24 cellular contexts compared by ENCODE assay signal in genomic region chr1:233677690-233678354, GRCh38.
"Had no signal": no experiment of that assay in that cellular context is flagged by ENCODE, and none has a peak within 500 bp of the region (broad histone marks: within the 10 kb centered on the region; RNA-seq: fewer than 3 reads in every experiment).

No MANE protein-coding gene starts in this region.

- H3K4me3 ChIP-seq: body of pancreas, cardiac muscle cell, dorsolateral prefrontal cortex, right lobe of liver, skin epidermis, testis, uterus had no signal

- H3K9me3 ChIP-seq: body of pancreas, right lobe of liver, testis, uterus had no signal

- H3K4me1 Mint-ChIP-seq: activated naive CD8-positive, alpha-beta T cell treated with anti-CD3 and anti-CD28 coated beads, Interleukin-2, amount 10 ng/mL, durations not matched to agents 7 days and 5 days; memory B cell had no signal

- H3K9ac ChIP-seq: parathyroid adenoma had no signal

- ATAC-seq: body of pancreas; effector memory CD8-positive, alpha-beta T cell; right lobe of liver; stimulated activated naive B cell treated with anti-CD40 and anti-IgM and Interleukin-4, amounts not matched to agents 10 μg/mL and 1 μg/mL and 100 μg/mL, for 72 hours had no signal

- H3K9me3 Mint-ChIP-seq: activated CD4-positive, alpha-beta memory T cell treated with anti-CD3 and anti-CD28 coated beads for 36 hours; activated naive CD4-positive, alpha-beta T cell treated with anti-CD3 and anti-CD28 coated beads for 36 hours; activated naive CD8-positive, alpha-beta T cell treated with anti-CD3 and anti-CD28 coated beads, Interleukin-2, amount 10 ng/mL, durations not matched to agents 7 days and 5 days; nephron had no signal

- H3K4me1 ChIP-seq: parathyroid adenoma had no signal

- DNase-seq: activated CD4-positive, alpha-beta memory T cell treated with anti-CD3 and anti-CD28 coated beads for 36 hours; activated CD4-positive, alpha-beta T cell treated with anti-CD3 and anti-CD28 coated beads for 48 hours; activated naive CD4-positive, alpha-beta T cell treated with anti-CD3 and anti-CD28 coated beads for 36 hours; activated naive CD8-positive, alpha-beta T cell treated with anti-CD3 and anti-CD28 coated beads, Interleukin-2, amount 10 ng/mL, durations not matched to agents 7 days and 5 days; activated T-cell treated with anti-CD3 and anti-CD28 coated beads, Interleukin-2, amount 50 U/mL, for 48 hours; amniotic stem cell; body of pancreas; dorsolateral prefrontal cortex; effector memory CD8-positive, alpha-beta T cell; kidney glomerular epithelial cell; nucleus accumbens; right lobe of liver; stimulated activated CD4-positive, alpha-beta T cell treated with anti-CD3 and anti-CD28 coated beads, Interleukin-2, amount 100 ng/mL, for 24 hours; stimulated activated naive B cell treated with anti-CD40 and anti-IgM and Interleukin-4, amounts not matched to agents 10 μg/mL and 1 μg/mL and 100 μg/mL, for 72 hours; T-helper 2 cell; testis; trophoblast cell; uterus had no signal

- H3K4me3 Mint-ChIP-seq: activated CD4-positive, alpha-beta memory T cell treated with anti-CD3 and anti-CD28 coated beads for 36 hours; activated naive CD4-positive, alpha-beta T cell treated with anti-CD3 and anti-CD28 coated beads for 36 hours; activated naive CD8-positive, alpha-beta T cell treated with anti-CD3 and anti-CD28 coated beads, Interleukin-2, amount 10 ng/mL, durations not matched to agents 7 days and 5 days; effector memory CD8-positive, alpha-beta T cell; memory B cell; nephron; stimulated activated naive B cell treated with anti-CD40 and anti-IgM and Interleukin-4, amounts not matched to agents 10 μg/mL and 1 μg/mL and 100 μg/mL, for 72 hours had no signal

- H3K27ac ChIP-seq: body of pancreas, cardiac muscle cell, parathyroid adenoma, right lobe of liver, skin epidermis, testis had no signal

- H3K36me3 ChIP-seq: cardiac muscle cell, right lobe of liver, uterus had no signal

- FAIRE-seq: colon had no signal

- H3K36me3 Mint-ChIP-seq: activated CD4-positive, alpha-beta memory T cell treated with anti-CD3 and anti-CD28 coated beads for 36 hours; activated naive CD8-positive, alpha-beta T cell treated with anti-CD3 and anti-CD28 coated beads, Interleukin-2, amount 10 ng/mL, durations not matched to agents 7 days and 5 days; memory B cell; stimulated activated naive B cell treated with anti-CD40 and anti-IgM and Interleukin-4, amounts not matched to agents 10 μg/mL and 1 μg/mL and 100 μg/mL, for 72 hours had no signal

- H3K27me3 ChIP-seq: body of pancreas, cardiac muscle cell, dorsolateral prefrontal cortex, right lobe of liver, testis, uterus had no signal

- H3K27ac Mint-ChIP-seq: activated CD4-positive, alpha-beta memory T cell treated with anti-CD3 and anti-CD28 coated beads for 36 hours; activated naive CD4-positive, alpha-beta T cell treated with anti-CD3 and anti-CD28 coated beads for 36 hours; activated naive CD8-positive, alpha-beta T cell treated with anti-CD3 and anti-CD28 coated beads, Interleukin-2, amount 10 ng/mL, durations not matched to agents 7 days and 5 days; effector memory CD8-positive, alpha-beta T cell; memory B cell; stimulated activated naive B cell treated with anti-CD40 and anti-IgM and Interleukin-4, amounts not matched to agents 10 μg/mL and 1 μg/mL and 100 μg/mL, for 72 hours had no signal
